In the genomic region with DNA sequence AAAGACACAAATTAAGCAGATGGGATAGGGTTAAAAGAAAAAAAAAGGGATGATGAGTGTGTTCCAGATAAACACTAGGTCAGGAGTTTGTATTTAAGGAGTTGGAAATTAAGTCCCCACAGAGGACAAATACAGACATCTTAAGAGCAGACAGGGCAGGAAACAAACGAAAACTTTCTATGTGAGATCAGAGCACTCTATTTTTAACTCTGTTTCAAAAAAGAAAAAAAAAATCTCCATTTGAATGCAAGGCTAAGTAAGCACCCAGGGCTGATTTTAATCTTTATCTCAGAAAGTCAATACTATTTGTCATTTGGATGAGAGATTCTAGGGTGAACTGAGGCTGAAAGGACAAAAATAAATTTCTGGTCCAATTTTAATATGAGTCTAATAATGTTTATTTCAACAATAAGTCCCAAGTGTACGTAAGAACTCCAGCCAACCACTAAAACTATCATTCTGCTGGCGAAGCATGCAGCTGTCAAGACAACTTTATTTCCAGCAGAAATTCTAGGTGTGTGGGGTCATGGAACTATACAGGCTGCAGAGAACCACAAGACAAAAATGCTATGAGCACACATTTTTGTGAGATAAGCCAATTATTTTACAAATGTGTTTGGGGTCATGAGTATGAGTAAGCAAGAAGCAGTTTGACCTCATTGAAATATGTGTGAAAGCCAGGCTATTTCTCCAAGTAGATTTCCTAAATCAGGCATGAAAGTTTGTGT, we compare ENCODE assay signal across 13 cellular contexts.
A peak's percentile ranks its signal among the peaks of the same experiment; 100 is the strongest.
DNase-seq lines count a peak whose midpoint lies in the region; ATAC-seq and TF ChIP-seq lines count a peak whose summit lies in the region.
"Had no signal": no experiment of that assay in that cellular context is flagged by ENCODE, and none has a peak within 500 bp of the region (broad histone marks: within the 10 kb centered on the region; RNA-seq: fewer than 3 reads in every experiment).

No MANE protein-coding gene starts in this region.

- DNase-seq in AG10803 (ENCODE audit: low read depth): peak; percentile 92
- peak; percentile 21 for DNase-seq in fibroblast of gingiva (ENCODE audit: low read depth)
- DNase-seq in neuronal stem cell (ENCODE audit: low spot score): no peak
- no peak for DNase-seq in medulla oblongata (ENCODE audit: extremely low spot score)
- no peak for DNase-seq in nucleus accumbens (lab: John Stamatoyannopoulos, UW)
- DNase-seq in activated naive CD4-positive, alpha-beta T cell treated with anti-CD3 and anti-CD28 coated beads, Interleukin-2, amount 50 U/mL, for 72 hours (ENCODE audit: low spot score in 2 of 2): no peak
- DNase-seq: activated CD4-positive, CD25-positive, alpha-beta regulatory T cell; C1 segment of cervical spinal cord; naive B cell; NCI-H1436 treated with DMSO at 0.1 percent for 48 hours; NCI-H748 treated with DMSO at 0.1 percent for 48 hours had no signal

- H2BK12ac ChIP-seq in neuronal stem cell (ENCODE audit: low read length): no peak overlapping the region

- no peak overlapping the region for H3K14ac ChIP-seq in neuronal stem cell (ENCODE audit: low read length)

- no peak overlapping the region for H2BK5ac ChIP-seq in neuronal stem cell (ENCODE audit: low read length)

- H3K27me3 ChIP-seq in Loucy (ENCODE audit: insufficient read depth, low read length, poor library complexity, severe bottlenecking): no peaks in the 10 kb centered on the region
- no peaks in the 10 kb centered on the region for H3K27me3 ChIP-seq in neuronal stem cell (ENCODE audit: control insufficient read depth in 3 of 3, insufficient read depth in 3 of 3, low read depth in 1 of 3, low read length in 3 of 3)

- H3K9me3 ChIP-seq in Loucy (ENCODE audit: insufficient read depth, low read depth, low read length) (no peaks in the 10 kb centered on the region), neuronal stem cell (replicated peaks in 1 of 2; ENCODE audit: control insufficient read depth in 2 of 2, insufficient read depth in 1 of 2, low read depth in 1 of 2, low read length in 2 of 2) (no peaks in the 10 kb centered on the region)

- H3F3A ChIP-seq in Loucy (ENCODE audit: low read depth): no peaks in the 10 kb centered on the region

- H3K9ac ChIP-seq in Loucy (ENCODE audit: low read depth, low read length, poor library complexity, severe bottlenecking) (peak overlapping the region; percentile 67), neuronal stem cell (ENCODE audit: low read depth, low read length, poor library complexity) (no peak overlapping the region)

- TF ChIP-seq CTCF in AG10803 (conservative IDR thresholded peaks at IDR 0.05; ENCODE audit: low read length) (no peak), Loucy (conservative IDR thresholded peaks at IDR 0.05; ENCODE audit: low read length) (no peak)

- H3K4me1 ChIP-seq in Loucy (ENCODE audit: insufficient read depth, low read length, poor library complexity, severe bottlenecking) (peaks cover 52% of the 10 kb centered on the region), neuronal stem cell (ENCODE audit: control insufficient read depth in 2 of 2, insufficient read depth in 1 of 2, low read depth in 1 of 2, low read length in 2 of 2) (peaks cover 2 to 28% of the 10 kb centered on the region in 2 donors)

- no peaks in the 10 kb centered on the region for H3K36me3 Mint-ChIP-seq in activated naive CD4-positive, alpha-beta T cell treated with anti-CD3 and anti-CD28 coated beads, Interleukin-2, amount 50 U/mL, for 72 hours
- H3K36me3 Mint-ChIP-seq: naive B cell had no signal

- H3K27ac Mint-ChIP-seq in activated naive CD4-positive, alpha-beta T cell treated with anti-CD3 and anti-CD28 coated beads, Interleukin-2, amount 50 U/mL, for 72 hours: no peak overlapping the region
- H3K27ac Mint-ChIP-seq: naive B cell had no signal

- no peak for ATAC-seq in HG03025 (IDR thresholded peaks at IDR 0.05; ENCODE audit: low FRiP score, unreplicated experiment)
- no peak for ATAC-seq in activated naive CD4-positive, alpha-beta T cell treated with anti-CD3 and anti-CD28 coated beads, Interleukin-2, amount 50 U/mL, for 72 hours

- H2BK120ac ChIP-seq in neuronal stem cell (ENCODE audit: low read depth, low read length): no peak overlapping the region

- H3K27ac ChIP-seq in neuronal stem cell (replicated peaks; ENCODE audit: low read length): no peak overlapping the region

- no peaks in the 10 kb centered on the region for H3K9me2 ChIP-seq in Loucy (replicated peaks; ENCODE audit: low read depth, low read length)

- H3K4me2 ChIP-seq in Loucy (ENCODE audit: low read depth, low read length, poor library complexity, severe bottlenecking): peak overlapping the region; percentile 69
- no peak overlapping the region for H3K4me2 ChIP-seq in neuronal stem cell (ENCODE audit: insufficient read depth, low read length, poor library complexity, severe bottlenecking)

- no peak overlapping the region for H4K8ac ChIP-seq in neuronal stem cell (ENCODE audit: low read depth, low read length)

- H2AFZ ChIP-seq in Loucy (ENCODE audit: low read length): peak overlapping the region; percentile 11; the same call in 1 of the 2 replicates
- peak overlapping the region; percentile 46 for H2AFZ ChIP-seq in neuronal stem cell (ENCODE audit: low read length)

- no peaks in the 10 kb centered on the region for H3K79me1 ChIP-seq in neuronal stem cell (ENCODE audit: low read depth, low read length)

- 0 out of 2 replicates have a peak, but pooled peaks cover 13% of the 10 kb centered on the region for H3K79me2 ChIP-seq in Loucy (ENCODE audit: insufficient read depth, low read length)

- no peak overlapping the region for H2BK15ac ChIP-seq in neuronal stem cell (ENCODE audit: low read length)

- no peak overlapping the region for H3K4ac ChIP-seq in neuronal stem cell (ENCODE audit: low read length)

- no peak overlapping the region for H3K23ac ChIP-seq in neuronal stem cell (ENCODE audit: low read depth, low read length, poor library complexity)

- H3K18ac ChIP-seq in neuronal stem cell (ENCODE audit: low read length): no peak overlapping the region

- H3K36me3 ChIP-seq in Loucy (ENCODE audit: insufficient read depth, low read length) (no peaks in the 10 kb centered on the region), neuronal stem cell (replicated peaks in 1 of 2; ENCODE audit: control insufficient read depth in 2 of 2, insufficient read depth in 2 of 2, low read length in 2 of 2) (no peaks in the 10 kb centered on the region)

- no peak overlapping the region for H2AK5ac ChIP-seq in neuronal stem cell (ENCODE audit: low read depth, low read length)

- H4K20me1 ChIP-seq in Loucy (ENCODE audit: insufficient read depth, low read length, poor library complexity, severe bottlenecking): no peaks in the 10 kb centered on the region

- no peaks in the 10 kb centered on the region for H3K9me3 Mint-ChIP-seq in activated naive CD4-positive, alpha-beta T cell treated with anti-CD3 and anti-CD28 coated beads, Interleukin-2, amount 50 U/mL, for 72 hours

- no peak overlapping the region for H4K91ac ChIP-seq in neuronal stem cell (ENCODE audit: low read depth, low read length, poor library complexity)

- H3K4me3 ChIP-seq in AG10803 (ENCODE audit: low read length) (no peak overlapping the region), Loucy (ENCODE audit: low read length, poor library complexity, severe bottlenecking) (peak overlapping the region; percentile 63), neuronal stem cell (ENCODE audit: low read length in 2 of 2) (no peak overlapping the region)

- no CpG with 5 or more reads among the region's 3 CpGs for WGBS in neuronal stem cell (ENCODE audit: extremely low coverage in 2 of 2, insufficient read length in 2 of 2, insufficient replicate concordance in 1 of 2), 2 donors

Comparison
In these comparisons a context has a peak if more than half of its experiments do, and no peak if none do; other contexts are left out.
1. DNase-seq: peak in AG10803 (single experiment) and fibroblast of gingiva (single experiment); none in neuronal stem cell (single experiment), medulla oblongata (single experiment), nucleus accumbens (0 of 56) and activated naive CD4-positive, alpha-beta T cell treated with anti-CD3 and anti-CD28 coated beads, Interleukin-2, amount 50 U/mL, for 72 hours (0 of 2).